ENCODE assay signal across 23 cellular contexts in genomic region chr3:170558417-170558816, GRCh38. TPM values are rescaled to one million over a fixed set of nuclear protein-coding genes. Genes with fewer than 3 reads are reported as not detected.
"Had no signal": no experiment of that assay in that cellular context is flagged by ENCODE, and none has a peak within 500 bp of the region (broad histone marks: within the 10 kb centered on the region; RNA-seq: fewer than 3 reads in every experiment).

No MANE protein-coding gene starts in this region.

- H3K4me3 Mint-ChIP-seq: dendritic cell treated with granulocyte-macrophage colony-stimulating factor and Interleukin-4, amounts not matched to agents 40 ng/mL and 50 ng/mL, for 4 days; naive thymus-derived CD4-positive, alpha-beta T cell; nephron progenitor cell; stimulated activated memory B cell treated with anti-CD40 and anti-IgM and Interleukin-4, amounts not matched to agents 10 μg/mL and 1 μg/mL and 100 μg/mL, for 72 hours; stimulated activated naive CD8-positive, alpha-beta T cell treated with anti-CD3 and anti-CD28 coated beads, Interleukin-15, Interleukin-2, amounts not matched to agents 100 ng/mL and 50 ng/mL, for 24 hours had no signal

- H3K9me3 Mint-ChIP-seq: dendritic cell treated with granulocyte-macrophage colony-stimulating factor and Interleukin-4, amounts not matched to agents 40 ng/mL and 50 ng/mL, for 4 days; nephron progenitor cell; stimulated activated memory B cell treated with anti-CD40 and anti-IgM and Interleukin-4, amounts not matched to agents 10 μg/mL and 1 μg/mL and 100 μg/mL, for 72 hours; stimulated activated naive CD8-positive, alpha-beta T cell treated with anti-CD3 and anti-CD28 coated beads, Interleukin-15, Interleukin-2, amounts not matched to agents 100 ng/mL and 50 ng/mL, for 24 hours had no signal

- H3K4me3 ChIP-seq: esophagus squamous epithelium, hepatocyte, psoas muscle, spleen, tibial artery, upper lobe of left lung, uterus had no signal

- H2AFZ ChIP-seq: hepatocyte had no signal

- H3K4me1 ChIP-seq: esophagus squamous epithelium, foreskin keratinocyte, psoas muscle, spleen, tibial artery, upper lobe of left lung, uterus had no signal

- H3K36me3 Mint-ChIP-seq: naive thymus-derived CD4-positive, alpha-beta T cell; stimulated activated memory B cell treated with anti-CD40 and anti-IgM and Interleukin-4, amounts not matched to agents 10 μg/mL and 1 μg/mL and 100 μg/mL, for 72 hours had no signal

- H3K27ac Mint-ChIP-seq: dendritic cell treated with granulocyte-macrophage colony-stimulating factor and Interleukin-4, amounts not matched to agents 40 ng/mL and 50 ng/mL, for 4 days; naive thymus-derived CD4-positive, alpha-beta T cell; nephron progenitor cell; stimulated activated memory B cell treated with anti-CD40 and anti-IgM and Interleukin-4, amounts not matched to agents 10 μg/mL and 1 μg/mL and 100 μg/mL, for 72 hours; stimulated activated naive CD8-positive, alpha-beta T cell treated with anti-CD3 and anti-CD28 coated beads, Interleukin-15, Interleukin-2, amounts not matched to agents 100 ng/mL and 50 ng/mL, for 24 hours had no signal

- H3K9me3 ChIP-seq: esophagus squamous epithelium, neutrophil, psoas muscle, spleen, tibial artery, upper lobe of left lung, uterus had no signal

- DNase-seq: esophagus squamous epithelium; foreskin keratinocyte; head of caudate nucleus; kidney; left colon; naive thymus-derived CD4-positive, alpha-beta T cell; nephron progenitor cell; psoas muscle; retina; spleen; stimulated activated CD4-positive, alpha-beta T cell treated with anti-CD3 and anti-CD28 coated beads, Interleukin-15, amount 100 ng/mL, for 24 hours; stimulated activated CD4-positive, alpha-beta T cell treated with anti-CD3 and anti-CD28 coated beads, Interleukin-1b, Interleukin-23, amount 100 ng/mL, for 48 hours; stimulated activated CD4-positive, alpha-beta T cell treated with anti-CD3 and anti-CD28 coated beads, Interleukin-4, amount 100 ng/mL, for 24 hours; tibial artery; upper lobe of left lung; uterus had no signal

- H3K27me3 ChIP-seq: esophagus squamous epithelium, foreskin keratinocyte, hepatocyte, spleen, tibial artery, upper lobe of left lung, uterus had no signal

- H3K4me1 Mint-ChIP-seq: nephron progenitor cell; stimulated activated memory B cell treated with anti-CD40 and anti-IgM and Interleukin-4, amounts not matched to agents 10 μg/mL and 1 μg/mL and 100 μg/mL, for 72 hours had no signal

- H3K79me2 ChIP-seq: hepatocyte had no signal

- H3K27ac ChIP-seq: esophagus squamous epithelium, foreskin keratinocyte, hepatocyte, neutrophil, psoas muscle, spleen, tibial artery, upper lobe of left lung, uterus had no signal

- H3K36me3 ChIP-seq: esophagus squamous epithelium, neutrophil, spleen, tibial artery, upper lobe of left lung, uterus had no signal

- H3K4me2 ChIP-seq: hepatocyte had no signal

RNA-seq across cellular contexts. Expression of gene SLC7A14, which starts 27.5 kb away (rescaled TPM):
- total RNA-seq: kidney; mesenteric fat pad; naive thymus-derived CD4-positive, alpha-beta T cell; skeletal muscle tissue; spleen had no signal
- polyA plus RNA-seq: foreskin keratinocyte; hepatocyte; naive thymus-derived CD4-positive, alpha-beta T cell had no signal
